ENCODE assay signal across 23 cellular contexts in the genomic region with DNA sequence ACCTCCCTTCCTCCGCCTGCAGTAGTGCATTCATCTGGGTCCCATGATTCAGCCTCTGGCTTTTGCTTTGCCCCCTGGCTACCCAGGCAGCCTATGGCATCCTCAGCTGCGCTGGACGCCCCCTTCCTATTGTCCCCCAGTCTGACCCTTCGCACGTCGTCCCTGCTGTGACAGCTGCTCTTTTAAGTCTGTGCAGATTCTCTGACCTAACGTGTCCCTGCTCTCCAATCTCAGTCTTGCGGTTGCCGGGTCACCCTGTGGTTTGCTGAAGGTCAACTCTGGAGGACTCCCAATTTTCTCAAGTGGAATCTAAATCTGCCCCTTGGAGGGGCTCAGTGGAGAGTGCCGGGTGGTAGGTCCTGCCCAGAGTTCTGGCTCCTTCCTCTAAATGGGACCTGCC.
A peak's percentile ranks its signal among the peaks of the same experiment; 100 is the strongest.
DNase-seq lines count a peak whose midpoint lies in the region; ATAC-seq and TF ChIP-seq lines count a peak whose summit lies in the region.
"Had no signal": no experiment of that assay in that cellular context is flagged by ENCODE, and none has a peak within 500 bp of the region (broad histone marks: within the 10 kb centered on the region; RNA-seq: fewer than 3 reads in every experiment).

No MANE protein-coding gene starts in this region.

- H4K8ac ChIP-seq in neuronal stem cell (ENCODE audit: low read depth, low read length), result no peak overlapping the region

- no peak overlapping the region for H3K4ac ChIP-seq in neuronal stem cell (ENCODE audit: low read length)

- no peak overlapping the region for H3K27ac ChIP-seq in RWPE2 (ENCODE audit: poor library complexity, severe bottlenecking)
- no peak overlapping the region for H3K27ac ChIP-seq in fibroblast of lung (ENCODE audit: insufficient read depth, low read length)
- H3K27ac ChIP-seq in neuronal stem cell (replicated peaks; ENCODE audit: low read length), result no peak overlapping the region
- H3K27ac ChIP-seq: epithelial cell of prostate, gastrocnemius medialis, psoas muscle had no signal

- H2BK15ac ChIP-seq in neuronal stem cell (ENCODE audit: low read length), result peak overlapping the region; percentile 5

- TF ChIP-seq CTCF in RWPE2 (IDR thresholded peaks at IDR 0.05; ENCODE audit: poor library complexity, severe bottlenecking) (no peak), fibroblast of lung (conservative IDR thresholded peaks at IDR 0.05 in 1 of 2, IDR thresholded peaks at IDR 0.05 in 1 of 2; ENCODE audit: low read depth in 1 of 2, low read length in 2 of 2) (peak in 1 of 2 donors; percentile 11)

- H2BK120ac ChIP-seq in neuronal stem cell (ENCODE audit: low read depth, low read length), result no peak overlapping the region

- ATAC-seq in RWPE2 (ENCODE audit: low read depth) (no peak), HG03439 (IDR thresholded peaks at IDR 0.05; ENCODE audit: unreplicated experiment) (no peak), GM18511 (IDR thresholded peaks at IDR 0.05; ENCODE audit: unreplicated experiment) (no peak)
- ATAC-seq: gastrocnemius medialis, natural killer cell, psoas muscle had no signal

- no peak overlapping the region for H3K4me2 ChIP-seq in fibroblast of lung (ENCODE audit: extremely low read depth, insufficient read depth, low read length)
- no peak overlapping the region for H3K4me2 ChIP-seq in neuronal stem cell (ENCODE audit: insufficient read depth, low read length, poor library complexity, severe bottlenecking)

- no peak overlapping the region for H4K91ac ChIP-seq in neuronal stem cell (ENCODE audit: low read depth, low read length, poor library complexity)

- H3K9ac ChIP-seq in fibroblast of lung (ENCODE audit: insufficient read depth, low read length) (no peak overlapping the region), neuronal stem cell (ENCODE audit: low read depth, low read length, poor library complexity) (no peak overlapping the region)

- no peaks in the 10 kb centered on the region for H3K79me1 ChIP-seq in neuronal stem cell (ENCODE audit: low read depth, low read length)

- H2BK12ac ChIP-seq in neuronal stem cell (ENCODE audit: low read length), result no peak overlapping the region

- no peak overlapping the region for H3K14ac ChIP-seq in neuronal stem cell (ENCODE audit: low read length)

- H2BK5ac ChIP-seq in neuronal stem cell (ENCODE audit: low read length), result no peak overlapping the region

- WGBS in neuronal stem cell (ENCODE audit: extremely low coverage in 2 of 2, insufficient read length in 2 of 2, insufficient replicate concordance in 1 of 2), 2 donors, result no CpG with 5 or more reads among the region's 10 CpGs

- DNase-seq in EH (ENCODE audit: low read depth) (peak; percentile 24), RWPE2 (ENCODE audit: low spot score) (peak; percentile 34), fibroblast of lung (ENCODE audit: low read depth in 2 of 2) (peak; percentile 44 to 79), neuronal stem cell (ENCODE audit: low spot score) (no peak), retina (no peak)
- DNase-seq in activated CD4-positive, alpha-beta T cell treated with anti-CD3 and anti-CD28 coated beads for 1 hour, result no peak
- DNase-seq: activated CD4-positive, alpha-beta T cell treated with anti-CD3 and anti-CD28 coated beads, Interleukin-2, amount 10 ng/mL, durations not matched to agents 7 days and 5 days; activated gamma-delta T cell; CD4-positive, alpha-beta T cell; central memory CD4-positive, alpha-beta T cell; gastrocnemius medialis; kidney glomerular epithelial cell; natural killer cell; NCI-H1417 treated with DMSO at 0.1 percent for 48 hours; NCI-H526; psoas muscle; SHP77 treated with DMSO at 0.1 percent for 48 hours; stimulated activated CD4-positive, alpha-beta T cell treated with anti-CD3 and anti-CD28 coated beads, Interleukin-12 subunit alpha, Interleukin-12 subunit beta, amount 100 ng/mL, for 4 hours; stimulated activated CD8-positive, alpha-beta memory T cell treated with anti-CD3 and anti-CD28 coated beads, Interleukin-4, amount 100 ng/mL, for 48 hours had no signal

- no peaks in the 10 kb centered on the region for H3K79me2 ChIP-seq in fibroblast of lung (ENCODE audit: control insufficient read depth, insufficient read depth, low read length)

- no peaks in the 10 kb centered on the region for H4K20me1 ChIP-seq in fibroblast of lung (ENCODE audit: control insufficient read depth, extremely low read depth, insufficient read depth, low read length)

- H2AFZ ChIP-seq in fibroblast of lung (ENCODE audit: low read length) (no peak overlapping the region), neuronal stem cell (ENCODE audit: low read length) (no peak overlapping the region)

- H3K4me3 ChIP-seq in RWPE2 (ENCODE audit: severe bottlenecking) (no peak overlapping the region), fibroblast of lung (replicated peaks in 1 of 4; ENCODE audit: control extremely low read depth in 1 of 4, insufficient read depth in 1 of 4, low read depth in 3 of 4, low read length in 4 of 4) (no peak overlapping the region), neuronal stem cell (ENCODE audit: low read length in 2 of 2) (no peak overlapping the region)
- H3K4me3 ChIP-seq: gastrocnemius medialis, HAP-1, psoas muscle had no signal

- no peak overlapping the region for H2AK5ac ChIP-seq in neuronal stem cell (ENCODE audit: low read depth, low read length)

- H3K4me1 ChIP-seq in RWPE2 (ENCODE audit: insufficient read depth, poor library complexity, severe bottlenecking) (peaks cover 8% of the 10 kb centered on the region), fibroblast of lung (ENCODE audit: control insufficient read depth, extremely low read depth, insufficient read depth, low read length) (no peaks in the 10 kb centered on the region), neuronal stem cell (ENCODE audit: control insufficient read depth in 2 of 2, insufficient read depth in 1 of 2, low read depth in 1 of 2, low read length in 2 of 2) (peaks cover 9 to 28% of the 10 kb centered on the region in 2 donors)
- H3K4me1 ChIP-seq: gastrocnemius medialis, HAP-1, psoas muscle had no signal

- no peaks in the 10 kb centered on the region for H3K27me3 ChIP-seq in RWPE2 (ENCODE audit: insufficient read depth, poor library complexity, severe bottlenecking)
- H3K27me3 ChIP-seq in fibroblast of lung (ENCODE audit: control insufficient read depth, insufficient read depth, low read length), result peaks cover 11% of the 10 kb centered on the region
- no peaks in the 10 kb centered on the region for H3K27me3 ChIP-seq in neuronal stem cell (ENCODE audit: control insufficient read depth in 3 of 3, insufficient read depth in 3 of 3, low read depth in 1 of 3, low read length in 3 of 3)
- H3K27me3 ChIP-seq: gastrocnemius medialis had no signal

- H3K9me3 ChIP-seq in RWPE2 (ENCODE audit: severe bottlenecking) (no peaks in the 10 kb centered on the region), fibroblast of lung (ENCODE audit: control insufficient read depth, insufficient read depth, low read depth, low read length) (no peaks in the 10 kb centered on the region), neuronal stem cell (replicated peaks in 1 of 2; ENCODE audit: control insufficient read depth in 2 of 2, insufficient read depth in 1 of 2, low read depth in 1 of 2, low read length in 2 of 2) (peaks cover 0 to 8% of the 10 kb centered on the region in 2 donors)
- H3K9me3 ChIP-seq: gastrocnemius medialis, HAP-1, psoas muscle had no signal

- H3K18ac ChIP-seq in neuronal stem cell (ENCODE audit: low read length), result peak overlapping the region; percentile 45

- H3K23ac ChIP-seq in neuronal stem cell (ENCODE audit: low read depth, low read length, poor library complexity), result no peak overlapping the region

- H3K36me3 ChIP-seq in RWPE2 (ENCODE audit: low read depth) (no peaks in the 10 kb centered on the region), fibroblast of lung (ENCODE audit: control insufficient read depth, insufficient read depth, low read length) (no peaks in the 10 kb centered on the region), neuronal stem cell (replicated peaks in 1 of 2; ENCODE audit: control insufficient read depth in 2 of 2, insufficient read depth in 2 of 2, low read length in 2 of 2) (no peaks in the 10 kb centered on the region)
- H3K36me3 ChIP-seq: gastrocnemius medialis, HAP-1 had no signal

Comparison
In these comparisons a context has a peak if more than half of its experiments do, and no peak if none do; other contexts are left out.
1. DNase-seq: peak in EH (single experiment), RWPE2 (single experiment) and fibroblast of lung (2 of 2); none in neuronal stem cell (single experiment), retina (single experiment) and activated CD4-positive, alpha-beta T cell treated with anti-CD3 and anti-CD28 coated beads for 1 hour (single experiment).